ENCODE assay signal across 8 cellular contexts in the genomic region with DNA sequence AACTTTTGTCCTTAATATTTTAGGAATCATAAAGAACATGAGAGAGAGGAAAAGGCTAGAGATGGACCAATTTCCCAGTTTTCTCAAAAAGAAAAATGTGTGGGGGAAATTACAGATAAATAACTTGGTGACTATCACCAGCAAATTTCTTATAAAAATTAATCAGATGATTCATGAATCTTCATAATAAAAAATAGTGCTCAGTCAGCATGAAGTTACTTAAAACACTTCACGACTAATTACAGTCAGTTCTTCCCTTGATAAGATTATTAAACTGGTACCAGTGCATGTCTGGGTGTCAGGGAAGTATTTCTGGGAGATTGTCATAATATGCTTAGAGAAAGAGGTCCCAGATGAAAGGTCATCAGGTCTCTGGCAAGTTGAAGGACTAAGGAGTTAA.
"Had no signal": no experiment of that assay in that cellular context is flagged by ENCODE, and none has a peak within 500 bp of the region (broad histone marks: within the 10 kb centered on the region; RNA-seq: fewer than 3 reads in every experiment).

No MANE protein-coding gene starts in this region.

- DNase-seq: GDM1, GF-D8 had no signal

- FAIRE-seq: G401.6, GM12878, GM12891, GM12892, GM18507, GM19239 had no signal

- H3K4me3 ChIP-seq: GM12878 had no signal

- ATAC-seq: GM12878 had no signal
